ENCODE assay signal across 9 cellular contexts in genomic region chr11:3856856-3857553, GRCh38. TPM values are rescaled to one million over a fixed set of nuclear protein-coding genes. Genes with fewer than 3 reads are reported as not detected.
A peak's percentile ranks its signal among the peaks of the same experiment; 100 is the strongest.
DNase-seq lines count a peak whose midpoint lies in the region; ATAC-seq and TF ChIP-seq lines count a peak whose summit lies in the region.
"Had no signal": no experiment of that assay in that cellular context is flagged by ENCODE, and none has a peak within 500 bp of the region (broad histone marks: within the 10 kb centered on the region; RNA-seq: fewer than 3 reads in every experiment).

No MANE protein-coding gene starts in this region.

- peaks cover 12% of the 10 kb centered on the region for H3K36me3 Mint-ChIP-seq in central memory CD8-positive, alpha-beta T cell (ENCODE audit: insufficient read depth)
- no peaks in the 10 kb centered on the region for H3K36me3 Mint-ChIP-seq in natural killer cell

- no peaks in the 10 kb centered on the region for H3K9me3 Mint-ChIP-seq in central memory CD8-positive, alpha-beta T cell
- H3K9me3 Mint-ChIP-seq in natural killer cell = no peaks in the 10 kb centered on the region

- POLR2A ChIA-PET in AG04450 (lab: Yijun Ruan, JAX) = no interaction called here

- H3K27ac ChIP-seq in AG04450 (ENCODE audit: low read depth, low read length) (no peak overlapping the region), HUES6 (ENCODE audit: low read depth, low read length) (no peak overlapping the region), WERI-Rb-1 (no peak overlapping the region)

- CTCF ChIA-PET in AG04450 (lab: Charles Lee) = interaction anchor here (8.7 to 27.6 kb wide), 2 partner anchors 18 to 216 kb away, joined by 150 to 1559 read pairs; partner anchors contain the start of gene RHOG

- no peaks in the 10 kb centered on the region for H3K36me3 ChIP-seq in HUES6 (ENCODE audit: control insufficient read depth, insufficient read depth, low read length)
- H3K36me3 ChIP-seq in WERI-Rb-1 = no peaks in the 10 kb centered on the region

- peak overlapping the region; percentile 98 for H3K4me3 Mint-ChIP-seq in central memory CD8-positive, alpha-beta T cell
- peak overlapping the region; percentile 96 for H3K4me3 Mint-ChIP-seq in natural killer cell

- H3K4me1 ChIP-seq in HUES6 (ENCODE audit: control insufficient read depth, insufficient read depth, low read length) = peaks cover 56% of the 10 kb centered on the region

- H3K9me3 ChIP-seq in AG04450 (ENCODE audit: control insufficient read depth, insufficient read depth, low read length) (no peaks in the 10 kb centered on the region; the same call in 1 of the 2 replicates), HUES6 (ENCODE audit: control insufficient read depth, insufficient read depth, low read depth, low read length) (no peaks in the 10 kb centered on the region), WERI-Rb-1 (ENCODE audit: severe bottlenecking) (no peaks in the 10 kb centered on the region)

- H3K4me3 ChIP-seq in AG04450 (ENCODE audit: low read depth, low read length) = peak overlapping the region; percentile 85
- peak overlapping the region; percentile 75 for H3K4me3 ChIP-seq in HUES6 (ENCODE audit: low read depth, low read length)
- no peak overlapping the region for H3K4me3 ChIP-seq in WERI-Rb-1 (ENCODE audit: low read depth, low read length)

- H3K27me3 ChIP-seq in AG04450 (ENCODE audit: control insufficient read depth, insufficient read depth, low read length) (no peaks in the 10 kb centered on the region), HUES6 (ENCODE audit: control insufficient read depth, insufficient read depth, low read length) (peaks cover 6% of the 10 kb centered on the region; the same call in 1 of the 2 replicates), WERI-Rb-1 (ENCODE audit: insufficient read depth, low read depth, severe bottlenecking) (no peaks in the 10 kb centered on the region)

- peak overlapping the region; percentile 88 for H3K27ac Mint-ChIP-seq in central memory CD8-positive, alpha-beta T cell (ENCODE audit: low read depth)
- peak overlapping the region; percentile 83 to 100 for H3K27ac Mint-ChIP-seq in natural killer cell

- TF ChIP-seq CTCF in AG04450 (IDR thresholded peaks at IDR 0.05; ENCODE audit: low read depth, low read length) (no peak), natural killer cell (IDR thresholded peaks at IDR 0.05) (no peak), WERI-Rb-1 (IDR thresholded peaks at IDR 0.05; ENCODE audit: low read depth, low read length) (no peak)

- peaks cover 86% of the 10 kb centered on the region for H3K4me1 Mint-ChIP-seq in central memory CD8-positive, alpha-beta T cell
- H3K4me1 Mint-ChIP-seq in natural killer cell = peaks cover 84 to 87% of the 10 kb centered on the region in 2 donors

- intact Hi-C loops in natural killer cell (cut with micrococcal nuclease) = loop anchor here (5.0 kb wide), 2 partner anchors 35 to 135 kb away; no protein-coding TSS in a partner anchor

- H3K9ac ChIP-seq in HUES6 (ENCODE audit: low read length) = no peak overlapping the region

- H3K27me3 Mint-ChIP-seq in central memory CD8-positive, alpha-beta T cell = no peaks in the 10 kb centered on the region
- no peaks in the 10 kb centered on the region for H3K27me3 Mint-ChIP-seq in natural killer cell (ENCODE audit: low read depth in 2 of 2)

- no peak for ATAC-seq in central memory CD8-positive, alpha-beta T cell (replicated peaks; ENCODE audit: extremely low read depth, poor library complexity, severe bottlenecking)
- ATAC-seq in natural killer cell (no peak), HG02763 (IDR thresholded peaks at IDR 0.05; ENCODE audit: unreplicated experiment) (no peak)

- DNase-seq in AG04450 (ENCODE audit: low read depth, low spot score) (no peak), natural killer cell (no peak), NCI-H2196 (lab: John Stamatoyannopoulos, UW; ENCODE audit: unreplicated experiment) (no peak), WERI-Rb-1 (no peak), T1000 (lab: John Stamatoyannopoulos, UW) (no peak)
- no peak for DNase-seq in central memory CD8-positive, alpha-beta T cell (ENCODE audit: low spot score in 2 of 2)
- DNase-seq: activated CD4-positive, alpha-beta T cell treated with anti-CD3 and anti-CD28 coated beads for 1 hour had no signal

RNA-seq across cellular contexts. Expression of gene STIM1, which starts 1.5 kb away (rescaled TPM):
- 19.7 and 23.4 TPM in 2 replicates for polyA plus RNA-seq in AG04450 (2011; rRNA removed)
- 45.9 and 48.9 TPM in 2 replicates for polyA minus RNA-seq in AG04450 (2011; rRNA and poly(A)+ RNA removed)
- total RNA-seq in natural killer cell = 100 to 1,000 TPM; 171 to 187 (median 175) TPM

RNA-seq across cellular contexts. Expression of gene RHOG, which starts 16.2 kb away (rescaled TPM):
- polyA plus RNA-seq in AG04450 (2011; rRNA removed) = 40.3 and 64.6 TPM in 2 replicates
- polyA minus RNA-seq in AG04450 (2011; rRNA and poly(A)+ RNA removed) = 74.9 and 104 TPM in 2 replicates
- total RNA-seq in natural killer cell = 100 to 1,000 TPM; 114 to 145 (median 137) TPM

RNA-seq across cellular contexts. Expression of gene PGAP2, which starts 48.6 kb away (rescaled TPM):
- polyA plus RNA-seq in AG04450 (2011; rRNA removed) = 20.8 and 26.3 TPM in 2 replicates
- polyA minus RNA-seq in AG04450 (2011; rRNA and poly(A)+ RNA removed) = 20.9 and 24.8 TPM in 2 replicates
- 10 to 100 TPM in 1 of 3 donors, 1 to 10 TPM in 2; 9.5 to 17.5 (median 9.8) TPM for total RNA-seq in natural killer cell

RNA-seq across cellular contexts. Expression of gene NUP98, which starts 59.7 kb away (rescaled TPM):
- polyA plus RNA-seq in AG04450 (2011; rRNA removed) = 90.7 and 101 TPM in 2 replicates
- 243 and 306 TPM in 2 replicates for polyA minus RNA-seq in AG04450 (2011; rRNA and poly(A)+ RNA removed)
- 100 to 1,000 TPM in 1 of 3 donors, 10 to 100 TPM in 2; 88.5 to 103 (median 92.8) TPM for total RNA-seq in natural killer cell
